Comparison of ENCODE assay signal across 14 cellular contexts in genomic region chrX:68503830-68504229, GRCh38. TPM values are rescaled to one million over a fixed set of nuclear protein-coding genes. Genes with fewer than 3 reads are reported as not detected.
DNase-seq lines count a peak whose midpoint lies in the region; ATAC-seq and TF ChIP-seq lines count a peak whose summit lies in the region.
"Had no signal": no experiment of that assay in that cellular context is flagged by ENCODE, and none has a peak within 500 bp of the region (broad histone marks: within the 10 kb centered on the region; RNA-seq: fewer than 3 reads in every experiment).

No MANE protein-coding gene starts in this region.

- POLR2A ChIA-PET in RWPE1 (lab: Yijun Ruan, JAX; ENCODE audit: low non-redundant PET): no interaction called here

- peak; percentile 13 for DNase-seq in stimulated activated CD4-positive, alpha-beta T cell treated with anti-CD3 and anti-CD28 coated beads, Interleukin-1b, Interleukin-23, amount 100 ng/mL, for 48 hours
- DNase-seq in stimulated activated CD4-positive, alpha-beta T cell treated with anti-CD3 and anti-CD28 coated beads, Interleukin-4, amount 100 ng/mL, for 4 hours: no peak
- DNase-seq in RWPE1 (ENCODE audit: low spot score) (no peak), choroid plexus epithelial cell (ENCODE audit: low read depth) (peak; percentile 23), caudate nucleus (lab: John Stamatoyannopoulos, UW) (no peak), left colon (no peak), prostate gland (ENCODE audit: low spot score) (no peak)
- DNase-seq: GF-D8; left lung; NCI-H1092 treated with DMSO at 0.1 percent for 48 hours; stimulated activated naive CD4-positive, alpha-beta T cell had no signal

- ATAC-seq in HG03439 (IDR thresholded peaks at IDR 0.05; ENCODE audit: unreplicated experiment) (no peak), left colon (no peak)
- ATAC-seq: left lung had no signal

- TF ChIP-seq CTCF in RWPE1 (conservative IDR thresholded peaks at IDR 0.05; ENCODE audit: low read depth) (no peak), choroid plexus epithelial cell (conservative IDR thresholded peaks at IDR 0.05; ENCODE audit: low read depth, low read length) (no peak), prostate gland (IDR thresholded peaks at IDR 0.05) (no peak)

- WGBS in prostate gland: 87% methylated on average over 7 of the region's 7 CpGs

- no peaks in the 10 kb centered on the region for H3K4me1 ChIP-seq in prostate gland (replicated peaks)

- no peaks in the 10 kb centered on the region for H3K9me3 ChIP-seq in prostate gland
- H3K9me3 ChIP-seq: left lung, neutrophil had no signal

- intact Hi-C loops in left colon (cut with DNase I, micrococcal nuclease) (no loop called here), prostate gland (cut with DNase I) (no loop called here)

- CTCF ChIA-PET in RWPE1 (lab: Yijun Ruan, JAX): no interaction called here

- no peak for TF ChIP-seq POLR2A in prostate gland (IDR thresholded peaks at IDR 0.05)

- H3K4me3 ChIP-seq in choroid plexus epithelial cell (ENCODE audit: low read depth, low read length) (no peak overlapping the region), prostate gland (no peak overlapping the region)
- H3K4me3 ChIP-seq: left lung had no signal

- peak overlapping the region; percentile 44 for H3K27ac ChIP-seq in RWPE1
- H3K27ac ChIP-seq in caudate nucleus (ENCODE audit: low read depth, low read length): no peak overlapping the region
- H3K27ac ChIP-seq in prostate gland: no peak overlapping the region
- H3K27ac ChIP-seq: C4-2B, left lung, neutrophil had no signal

- no peaks in the 10 kb centered on the region for H3K36me3 ChIP-seq in prostate gland
- H3K36me3 ChIP-seq: left lung had no signal

- no peaks in the 10 kb centered on the region for H3K27me3 ChIP-seq in prostate gland (replicated peaks; ENCODE audit: insufficient read depth)
- H3K27me3 ChIP-seq: neutrophil had no signal

RNA-seq across cellular contexts. Expression of gene YIPF6, which starts 5.0 kb away (rescaled TPM):
- total RNA-seq in left colon: 10 to 100 TPM; 53.4 to 57.8 TPM
- 10 to 100 TPM; 28.6 to 41.8 TPM for total RNA-seq in prostate gland

Comparison
In these comparisons a context has a peak if more than half of its experiments do, and no peak if none do; other contexts are left out.
1. DNase-seq: peak in stimulated activated CD4-positive, alpha-beta T cell treated with anti-CD3 and anti-CD28 coated beads, Interleukin-1b, Interleukin-23, amount 100 ng/mL, for 48 hours (single experiment) and choroid plexus epithelial cell (single experiment); none in stimulated activated CD4-positive, alpha-beta T cell treated with anti-CD3 and anti-CD28 coated beads, Interleukin-4, amount 100 ng/mL, for 4 hours (0 of 2), RWPE1 (single experiment), caudate nucleus (0 of 61), left colon (0 of 2) and prostate gland (single experiment).